In the genomic region with DNA sequence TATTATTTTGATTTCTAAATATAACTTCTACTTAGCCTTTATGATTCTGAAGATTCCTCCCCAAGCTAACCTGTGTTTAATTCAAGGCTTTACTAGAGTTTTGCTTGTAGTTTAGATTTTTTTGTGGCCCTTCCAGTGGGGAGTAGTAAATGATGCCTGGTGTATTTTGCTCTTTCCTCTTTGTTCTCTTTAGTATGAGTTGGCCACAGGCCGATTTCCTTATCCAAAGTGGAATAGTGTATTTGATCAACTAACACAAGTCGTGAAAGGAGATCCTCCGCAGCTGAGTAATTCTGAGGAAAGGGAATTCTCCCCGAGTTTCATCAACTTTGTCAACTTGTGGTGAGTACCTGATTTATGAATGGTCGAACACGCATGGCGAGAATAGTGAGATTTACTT, we compare ENCODE assay signal across 19 cellular contexts.
DNase-seq lines count a peak whose midpoint lies in the region; ATAC-seq, FAIRE-seq and TF ChIP-seq lines count a peak whose summit lies in the region.
"Had no signal": no experiment of that assay in that cellular context is flagged by ENCODE, and none has a peak within 500 bp of the region (broad histone marks: within the 10 kb centered on the region; RNA-seq: fewer than 3 reads in every experiment).

No MANE protein-coding gene starts in this region.

- DNase-seq in A549 (ENCODE audit: low read depth in 1 of 2, low spot score in 1 of 2) = no peak
- no peak for DNase-seq in bronchial epithelial cell (ENCODE audit: low read depth)
- DNase-seq in prostate gland (ENCODE audit: low spot score) = peak; percentile 58
- DNase-seq in NAMALWA (ENCODE audit: low spot score) = no peak
- DNase-seq: CD4-positive, alpha-beta T cell; CD8-positive, alpha-beta memory T cell; DMS 273 treated with DMSO at 0.1 percent for 48 hours; DMS79; EL; GDM1; H9 had no signal

- H3K4me1 ChIP-seq in A549 = no peaks in the 10 kb centered on the region
- H3K4me1 ChIP-seq in prostate gland (replicated peaks) = no peaks in the 10 kb centered on the region
- H3K4me1 ChIP-seq: BLaER1 had no signal

- peak; percentile 59 for FAIRE-seq in A549 (lab: Jason Lieb, UNC)
- FAIRE-seq in bronchial epithelial cell (lab: Jason Lieb, UNC) = peak; percentile 86
- FAIRE-seq: D721Med, GM12878, GM19239 had no signal

- POLR2A ChIA-PET in A549 (lab: Yijun Ruan, JAX) = interaction anchor here (1.4 kb wide), 1 partner anchor 132 kb away, joined by 3 read pairs; a partner anchor contains a TSS

- H3K27ac ChIP-seq in A549 = no peak overlapping the region
- peak overlapping the region; percentile 66; the same call in 1 of the 2 replicates for H3K27ac ChIP-seq in C4-2B
- no peak overlapping the region for H3K27ac ChIP-seq in prostate gland
- H3K27ac ChIP-seq: BLaER1 had no signal

- intact Hi-C loops in prostate gland (cut with DNase I) = no loop called here

- TF ChIP-seq CTCF in A549 (IDR thresholded peaks at IDR 0.05) (no peak), C4-2B (conservative IDR thresholded peaks at IDR 0.05) (no peak), bronchial epithelial cell (IDR thresholded peaks at IDR 0.05; ENCODE audit: insufficient read depth, low read length, severe bottlenecking) (no peak), prostate gland (IDR thresholded peaks at IDR 0.05) (no peak)

- no peak for TF ChIP-seq RAD21 in A549 (conservative IDR thresholded peaks at IDR 0.05 in 1 of 2, IDR thresholded peaks at IDR 0.05 in 1 of 2)

- H3K4me2 ChIP-seq in A549 = no peak overlapping the region
- H3K4me2 ChIP-seq: BLaER1, GM23338 had no signal

- H3K4me3 ChIP-seq in A549 = no peak overlapping the region
- H3K4me3 ChIP-seq in bronchial epithelial cell (ENCODE audit: low read depth, low read length) = no peak overlapping the region
- no peak overlapping the region for H3K4me3 ChIP-seq in prostate gland
- H3K4me3 ChIP-seq: BLaER1, GM12878, GM23338 had no signal

- H3K27me3 ChIP-seq in bronchial epithelial cell (ENCODE audit: control insufficient read depth, insufficient read depth, low read length) (no peaks in the 10 kb centered on the region), prostate gland (replicated peaks; ENCODE audit: insufficient read depth) (no peaks in the 10 kb centered on the region)
- H3K27me3 ChIP-seq: BLaER1 had no signal

- H3K9me3 ChIP-seq in A549 (no peaks in the 10 kb centered on the region), prostate gland (no peaks in the 10 kb centered on the region)
- H3K9me3 ChIP-seq: BLaER1 had no signal

- no peak for TF ChIP-seq EP300 in A549 (IDR thresholded peaks at IDR 0.05)

- H3K36me3 ChIP-seq in bronchial epithelial cell (ENCODE audit: control insufficient read depth, insufficient read depth, low read length) = peaks cover 10% of the 10 kb centered on the region
- H3K36me3 ChIP-seq in prostate gland = peaks cover 0 to 6% of the 10 kb centered on the region in 2 donors

- 91% methylated on average over 7 of the region's 7 CpGs for WGBS in A549 (ENCODE audit: missing lambda C conversion rate)
- 84% methylated on average over 7 of the region's 7 CpGs for WGBS in prostate gland

- TF ChIP-seq POLR2A in A549 (IDR thresholded peaks at IDR 0.05; ENCODE audit: low read length) = no peak
- TF ChIP-seq POLR2A in prostate gland (IDR thresholded peaks at IDR 0.05) = no peak

- ATAC-seq in A549 = no peak
- no peak for ATAC-seq in GM21526 (IDR thresholded peaks at IDR 0.05; ENCODE audit: low FRiP score, unreplicated experiment)
- ATAC-seq: GM12878, GM23338, HCT116 had no signal

- CTCF ChIA-PET in A549 (lab: Yijun Ruan, JAX) = interaction anchor here (0.6 kb wide), 1 partner anchor 63 kb away, joined by 3 read pairs; no protein-coding TSS in a partner anchor

TF ChIP-seq in A549, 52 proteins besides CTCF, POLR2A, EP300 and RAD21:
- no peak for TF ChIP-seq HOXA7 (CRISPR knock-in tag; IDR thresholded peaks at IDR 0.05)
- TF ChIP-seq, protein P1, sequence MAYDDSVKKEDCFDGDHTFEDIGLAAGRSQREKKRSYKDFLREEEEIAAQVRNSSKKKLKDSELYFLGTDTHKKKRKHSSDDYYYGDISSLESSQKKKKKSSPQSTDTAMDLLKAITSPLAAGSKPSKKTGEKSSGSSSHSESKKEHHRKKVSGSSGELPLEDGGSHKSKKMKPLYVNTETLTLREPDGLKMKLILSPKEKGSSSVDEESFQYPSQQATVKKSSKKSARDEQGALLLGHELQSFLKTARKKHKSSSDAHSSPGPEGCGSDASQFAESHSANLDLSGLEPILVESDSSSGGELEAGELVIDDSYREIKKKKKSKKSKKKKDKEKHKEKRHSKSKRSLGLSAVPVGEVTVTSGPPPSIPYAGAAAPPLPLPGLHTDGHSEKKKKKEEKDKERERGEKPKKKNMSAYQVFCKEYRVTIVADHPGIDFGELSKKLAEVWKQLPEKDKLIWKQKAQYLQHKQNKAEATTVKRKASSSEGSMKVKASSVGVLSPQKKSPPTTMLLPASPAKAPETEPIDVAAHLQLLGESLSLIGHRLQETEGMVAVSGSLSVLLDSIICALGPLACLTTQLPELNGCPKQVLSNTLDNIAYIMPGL (CRISPR knock-in tag; IDR thresholded peaks at IDR 0.05; ENCODE audit: borderline replicate concordance) = no peak
